ENCODE assay signal across 9 cellular contexts in genomic region chr13:78601886-78602560, GRCh38. TPM values are rescaled to one million over a fixed set of nuclear protein-coding genes. Genes with fewer than 3 reads are reported as not detected.
DNase-seq lines count a peak whose midpoint lies in the region; ATAC-seq and TF ChIP-seq lines count a peak whose summit lies in the region.
"Had no signal": no experiment of that assay in that cellular context is flagged by ENCODE, and none has a peak within 500 bp of the region (broad histone marks: within the 10 kb centered on the region; RNA-seq: fewer than 3 reads in every experiment).

No MANE protein-coding gene starts in this region.

- WGBS in esophagus squamous epithelium, 2 donors, result 6 to 23% methylated on average over 8 to 21 of the region's 109 CpGs

- no peak for TF ChIP-seq POLR2A in esophagus squamous epithelium (IDR thresholded peaks at IDR 0.05)

- DNase-seq in GM13976 (ENCODE audit: low spot score), result peak; percentile 42
- no peak for DNase-seq in ascending aorta (ENCODE audit: low spot score in 2 of 2)
- DNase-seq in natural killer cell, result no peak
- no peak for DNase-seq in HUDEP-2 (lab: John Stamatoyannopoulos, UW; ENCODE audit: unreplicated experiment in 76 of 76)
- no peak for DNase-seq in esophagus squamous epithelium (lab: John Stamatoyannopoulos, UW)
- no peak for DNase-seq in iPS-NIHi7 (ENCODE audit: extremely low spot score)
- no peak for DNase-seq in stimulated activated CD4-positive, alpha-beta T cell treated with anti-CD3 and anti-CD28 coated beads, Interleukin-2, amount 100 ng/mL, for 24 hours

- peaks cover 0 to 93% (median 54%) of the 10 kb centered on the region in 11 experiments; a peak in 18 of 22 replicates for H4K20me1 ChIP-seq in BLaER1 treated with 17β-estradiol and CSF1 and Interleukin-3, amounts not matched to agents 10 nM and 100 nM

- peaks cover 23 to 29% (median 25%) of the 10 kb centered on the region in 10 experiments; a peak in 19 of 20 replicates for H3K4me1 ChIP-seq in BLaER1 treated with 17β-estradiol and CSF1 and Interleukin-3, amounts not matched to agents 10 nM and 100 nM
- peaks cover 0 to 12% of the 10 kb centered on the region in 2 donors for H3K4me1 ChIP-seq in ascending aorta
- peaks cover 18 to 45% (median 19%) of the 10 kb centered on the region in 3 donors for H3K4me1 ChIP-seq in esophagus squamous epithelium

- intact Hi-C loops in ascending aorta (cut with DNase I) (no loop called here), natural killer cell (cut with micrococcal nuclease) (no loop called here), esophagus squamous epithelium (cut with DNase I) (no loop called here)

- no peaks in the 10 kb centered on the region for H3K9me3 Mint-ChIP-seq in natural killer cell

- H3K4me2 ChIP-seq in BLaER1 treated with 17β-estradiol and CSF1 and Interleukin-3, amounts not matched to agents 10 nM and 100 nM, result peak overlapping the region; percentile 78 to 93 (median 88)

- H3K27ac ChIP-seq in BLaER1 treated with 17β-estradiol and CSF1 and Interleukin-3, amounts not matched to agents 10 nM and 100 nM, result no peak overlapping the region
- H3K27ac ChIP-seq in ascending aorta (no peak overlapping the region), esophagus squamous epithelium (no peak overlapping the region)

- H3K4me1 Mint-ChIP-seq in natural killer cell, result peaks cover 37 to 41% of the 10 kb centered on the region in 2 donors

- in situ Hi-C loops in GM13976 (cut with MboI; ENCODE audit: low sequenced_read_pairs, unreplicated experiment), result no loop called here

- peaks cover 4 to 23% (median 9%) of the 10 kb centered on the region in 11 experiments; a peak in 19 of 22 replicates for H3K9me3 ChIP-seq in BLaER1 treated with 17β-estradiol and CSF1 and Interleukin-3, amounts not matched to agents 10 nM and 100 nM (replicated peaks in 1 of 11)
- H3K9me3 ChIP-seq in ascending aorta (no peaks in the 10 kb centered on the region), esophagus squamous epithelium (no peaks in the 10 kb centered on the region)

- H3K4me3 Mint-ChIP-seq in natural killer cell, result peak overlapping the region; percentile 83

- peak overlapping the region; percentile 49 to 69 (median 58); a peak in 19 of 20 replicates for H3K4me3 ChIP-seq in BLaER1 treated with 17β-estradiol and CSF1 and Interleukin-3, amounts not matched to agents 10 nM and 100 nM
- peak overlapping the region; percentile 46 to 56 for H3K4me3 ChIP-seq in ascending aorta
- H3K4me3 ChIP-seq in esophagus squamous epithelium, result peak overlapping the region in 2 of 4 donors; percentile 46 to 59

- H3K27me3 ChIP-seq in BLaER1 treated with 17β-estradiol and CSF1 and Interleukin-3, amounts not matched to agents 10 nM and 100 nM, result peaks cover 100% of the 10 kb centered on the region in 11 experiments
- H3K27me3 ChIP-seq in ascending aorta (peaks cover 72% of the 10 kb centered on the region), esophagus squamous epithelium (peaks cover 18 to 98% (median 58%) of the 10 kb centered on the region in 4 donors)

- ATAC-seq in natural killer cell, result peak in 2 of 3 donors; percentile 12 to 32

- no peak for TF ChIP-seq CTCF in GM13976 (IDR thresholded peaks at IDR 0.05; ENCODE audit: borderline replicate concordance, control extremely low read depth, extremely low read depth, insufficient read depth, missing control alignments)
- no peak for TF ChIP-seq CTCF in ascending aorta (IDR thresholded peaks at IDR 0.05)
- no peak for TF ChIP-seq CTCF in natural killer cell (IDR thresholded peaks at IDR 0.05)
- TF ChIP-seq CTCF in esophagus squamous epithelium (IDR thresholded peaks at IDR 0.05), result no peak

- H3K27ac Mint-ChIP-seq in natural killer cell, result peak overlapping the region in 1 of 2 donors; percentile 49

- H3K9ac ChIP-seq in BLaER1 treated with 17β-estradiol and CSF1 and Interleukin-3, amounts not matched to agents 10 nM and 100 nM, result no peak overlapping the region; a peak in 3 of 22 replicates

- peaks cover 71 to 86% of the 10 kb centered on the region in 2 donors for H3K27me3 Mint-ChIP-seq in natural killer cell (ENCODE audit: low read depth in 2 of 2)

- no peaks in the 10 kb centered on the region for H3K36me3 ChIP-seq in BLaER1 treated with 17β-estradiol and CSF1 and Interleukin-3, amounts not matched to agents 10 nM and 100 nM
- H3K36me3 ChIP-seq in ascending aorta (no peaks in the 10 kb centered on the region), esophagus squamous epithelium (no peaks in the 10 kb centered on the region)

- H3K36me3 Mint-ChIP-seq in natural killer cell, result no peaks in the 10 kb centered on the region

RNA-seq across cellular contexts. Expression of gene POU4F1, which starts 1.3 kb away (rescaled TPM):
- total RNA-seq in ascending aorta (not detected), natural killer cell (under 1 TPM in 1 of 3 donors, not detected in 2; 0.10 TPM), esophagus squamous epithelium (not detected)
- total RNA-seq: RPMI7951 had no signal

RNA-seq across cellular contexts. Expression of gene OBI1, which starts 56.9 kb away (rescaled TPM):
- total RNA-seq in ascending aorta (1.8 TPM), natural killer cell (1 to 10 TPM; 4.9 to 7.8 (median 5.1) TPM), esophagus squamous epithelium (1 to 10 TPM; 3.4 to 9.3 (median 7.0) TPM)
